35 cellular contexts compared by ENCODE assay signal in genomic region chr13:23531446-23531845, GRCh38. TPM values are rescaled to one million over a fixed set of nuclear protein-coding genes. Genes with fewer than 3 reads are reported as not detected.
"Had no signal": no experiment of that assay in that cellular context is flagged by ENCODE, and none has a peak within 500 bp of the region (broad histone marks: within the 10 kb centered on the region; RNA-seq: fewer than 3 reads in every experiment).

No MANE protein-coding gene starts in this region.

- H3K9me3 ChIP-seq: adrenal gland, body of pancreas, breast epithelium had no signal

- H3K4me3 ChIP-seq: adrenal gland, body of pancreas, breast epithelium had no signal

- DNase-seq: activated B cell treated with CpG ODN at 0.5 μM for 24 hours; activated CD4-positive, alpha-beta memory T cell treated with anti-CD3 and anti-CD28 coated beads for 36 hours; activated CD4-positive, alpha-beta T cell treated with anti-CD3 and anti-CD28 coated beads for 4 hours; activated CD4-positive, alpha-beta T cell treated with anti-CD3 and anti-CD28 coated beads, Interleukin-2, amount 10 ng/mL, durations not matched to agents 24 days and 14 days; activated CD4-positive, alpha-beta T cell treated with anti-CD3 and anti-CD28 coated beads, Interleukin-2, amount 50 U/mL, for 1 hour; activated CD4-positive, alpha-beta T cell treated with anti-CD3 and anti-CD28 coated beads, Interleukin-2, amount 50 U/mL, for 4 hours; activated CD4-positive, CD25-positive, alpha-beta regulatory T cell treated with anti-CD3 and anti-CD28 coated beads, Interleukin-2, amount 50 U/mL, for 72 hours; activated CD8-positive, alpha-beta memory T cell treated with anti-CD3 and anti-CD28 coated beads, Interleukin-2, amount 50 U/mL, for 4 hours; activated CD8-positive, alpha-beta T cell treated with anti-CD3 and anti-CD28 coated beads for 36 hours; activated effector memory CD4-positive, alpha-beta T cell treated with anti-CD3 and anti-CD28 coated beads, Interleukin-2, amount 50 U/mL, for 16 hours; activated gamma-delta T cell treated with Interleukin-2 at 50 U/mL for 16 hours; activated naive CD4-positive, alpha-beta T cell; activated naive CD4-positive, alpha-beta T cell treated with anti-CD3 and anti-CD28 coated beads for 36 hours; activated naive CD4-positive, alpha-beta T cell treated with anti-CD3 and anti-CD28 coated beads, Interleukin-2, amount 50 U/mL, for 16 hours; activated naive CD8-positive, alpha-beta T cell treated with anti-CD3 and anti-CD28 coated beads for 36 hours; activated T-cell treated with anti-CD3 and anti-CD28 coated beads for 4 hours; activated T-cell treated with anti-CD3 and anti-CD28 coated beads, Interleukin-2, amount 50 U/mL, for 1 hour; activated T-cell treated with anti-CD3 and anti-CD28 coated beads, Interleukin-2, amount 50 U/mL, for 4 hours; activated T-cell treated with anti-CD3 and anti-CD28 coated beads, Interleukin-2, amount 50 U/mL, for 72 hours; adrenal gland; amniotic stem cell; aorta; body of pancreas; brain microvascular endothelial cell; central memory CD4-positive, alpha-beta T cell; T-cell; T-helper 2 cell; T-helper 9 cell had no signal

- FAIRE-seq: astrocyte, TTC549 had no signal

- H3K4me1 ChIP-seq: adrenal gland, body of pancreas, breast epithelium had no signal

- H3K36me3 ChIP-seq: adrenal gland, brain microvascular endothelial cell, breast epithelium had no signal

- H3K27ac ChIP-seq: adrenal gland, body of pancreas, brain microvascular endothelial cell, breast epithelium, VCaP had no signal

- H3K27me3 ChIP-seq: adrenal gland, body of pancreas, brain microvascular endothelial cell, breast epithelium had no signal

RNA-seq across cellular contexts. Expression of gene TNFRSF19, which starts 38.8 kb away (rescaled TPM):
- total RNA-seq: activated B cell treated with CpG ODN at 0.5 μM for 24 hours; activated CD4-positive, alpha-beta memory T cell treated with anti-CD3 and anti-CD28 coated beads for 36 hours; activated CD4-positive, alpha-beta T cell treated with anti-CD3 and anti-CD28 coated beads, Interleukin-2, amount 10 ng/mL, durations not matched to agents 24 days and 14 days; activated CD8-positive, alpha-beta memory T cell treated with anti-CD3 and anti-CD28 coated beads for 36 hours; activated CD8-positive, alpha-beta T cell treated with anti-CD3 and anti-CD28 coated beads for 36 hours; activated naive CD4-positive, alpha-beta T cell treated with anti-CD3 and anti-CD28 coated beads for 36 hours; activated naive CD4-positive, alpha-beta T cell treated with anti-CD3 and anti-CD28 coated beads, Interleukin-2, amount 50 U/mL, for 72 hours; activated T-helper 1 cell treated with anti-CD3 and anti-CD28 coated beads, Interleukin-12 subunit alpha, Interleukin-12 subunit beta, Interleukin-2, Interleukin-4 antibody, amounts not matched to agents 30 ng/mL and 10 ng/mL and 1 ng/mL, durations not matched to agents 14 hours and 24 hours and 36 hours had no signal
